In genomic region chr6:155448823-155449789, GRCh38 we compare ENCODE assay signal across 13 cellular contexts. TPM values are rescaled to one million over a fixed set of nuclear protein-coding genes. Genes with fewer than 3 reads are reported as not detected.
DNase-seq lines count a peak whose midpoint lies in the region; ATAC-seq and TF ChIP-seq lines count a peak whose summit lies in the region.
"Had no signal": no experiment of that assay in that cellular context is flagged by ENCODE, and none has a peak within 500 bp of the region (broad histone marks: within the 10 kb centered on the region; RNA-seq: fewer than 3 reads in every experiment).

No MANE protein-coding gene starts in this region.

- 48% methylated on average over 11 of the region's 11 CpGs for WGBS in hepatocyte (ENCODE audit: low lambda C conversion rate, missing lambda C conversion rate)

- no peaks in the 10 kb centered on the region for H3K79me2 ChIP-seq in hepatocyte

- H3K4me3 ChIP-seq in SK-N-MC (peak overlapping the region; percentile 26), mucosa of descending colon (no peak overlapping the region), hepatocyte (no peak overlapping the region)
- H3K4me3 ChIP-seq: lower lobe of right lung had no signal

- H3K27ac ChIP-seq in SK-N-MC (no peak overlapping the region), hepatocyte (no peak overlapping the region)
- H3K27ac ChIP-seq: lower lobe of right lung had no signal

- H3K4me1 ChIP-seq in mucosa of descending colon (ENCODE audit: low read depth) (no peaks in the 10 kb centered on the region), hepatocyte (ENCODE audit: insufficient read depth) (no peaks in the 10 kb centered on the region)

- no peak overlapping the region for H2AFZ ChIP-seq in hepatocyte

- H3K9me3 ChIP-seq in SK-N-MC (ENCODE audit: low read depth, low read length) = no peaks in the 10 kb centered on the region
- no peaks in the 10 kb centered on the region for H3K9me3 ChIP-seq in mucosa of descending colon
- no peaks in the 10 kb centered on the region for H3K9me3 ChIP-seq in hepatocyte (ENCODE audit: low read depth)
- H3K9me3 ChIP-seq: lower lobe of right lung had no signal

- H4K20me1 ChIP-seq in hepatocyte (ENCODE audit: insufficient read depth, poor library complexity, severe bottlenecking) = no peaks in the 10 kb centered on the region

- H3K36me3 Mint-ChIP-seq in activated naive CD4-positive, alpha-beta T cell treated with anti-CD3 and anti-CD28 coated beads for 36 hours (ENCODE audit: low read depth) = no peaks in the 10 kb centered on the region

- no peaks in the 10 kb centered on the region for H3K36me3 ChIP-seq in SK-N-MC (ENCODE audit: insufficient read depth, low read length)
- no peaks in the 10 kb centered on the region for H3K36me3 ChIP-seq in mucosa of descending colon (ENCODE audit: low read depth)
- no peaks in the 10 kb centered on the region for H3K36me3 ChIP-seq in hepatocyte (replicated peaks; ENCODE audit: insufficient read depth, low read depth)
- H3K36me3 ChIP-seq: lower lobe of right lung had no signal

- H3K27ac Mint-ChIP-seq in activated naive CD4-positive, alpha-beta T cell treated with anti-CD3 and anti-CD28 coated beads for 36 hours = no peak overlapping the region
- H3K27ac Mint-ChIP-seq: stimulated activated naive CD8-positive, alpha-beta T cell treated with anti-CD3 and anti-CD28 coated beads, Interleukin-15, Interleukin-2, amounts not matched to agents 100 ng/mL and 50 ng/mL, for 24 hours had no signal

- peak overlapping the region; percentile 29 for H3K9ac ChIP-seq in SK-N-MC (ENCODE audit: insufficient read length)

- intact Hi-C loops in mucosa of descending colon (cut with DNase I, micrococcal nuclease) = no loop called here
- intact Hi-C loops in activated naive CD4-positive, alpha-beta T cell treated with anti-CD3 and anti-CD28 coated beads for 36 hours (cut with micrococcal nuclease) = no loop called here

- H3K4me1 Mint-ChIP-seq in activated naive CD4-positive, alpha-beta T cell treated with anti-CD3 and anti-CD28 coated beads for 36 hours (ENCODE audit: low read depth) = peaks cover 25% of the 10 kb centered on the region

- H3K9me2 ChIP-seq in hepatocyte (replicated peaks; ENCODE audit: insufficient read depth) = no peaks in the 10 kb centered on the region

- H3K27me3 Mint-ChIP-seq in activated naive CD4-positive, alpha-beta T cell treated with anti-CD3 and anti-CD28 coated beads for 36 hours (ENCODE audit: low read depth) = no peaks in the 10 kb centered on the region

- no peak overlapping the region for H3K4me2 ChIP-seq in hepatocyte

- CTCF ChIA-PET in activated naive CD4-positive, alpha-beta T cell treated with anti-CD3 and anti-CD28 coated beads for 36 hours (lab: Charles Lee) = no interaction called here

- H3K4me3 Mint-ChIP-seq in activated naive CD4-positive, alpha-beta T cell treated with anti-CD3 and anti-CD28 coated beads for 36 hours = no peak overlapping the region
- H3K4me3 Mint-ChIP-seq: activated T-cell treated with anti-CD3 and anti-CD28 coated beads, Interleukin-2, amount 50 U/mL, for 4 hours; stimulated activated naive CD8-positive, alpha-beta T cell treated with anti-CD3 and anti-CD28 coated beads, Interleukin-15, Interleukin-2, amounts not matched to agents 100 ng/mL and 50 ng/mL, for 24 hours had no signal

- no peak for TF ChIP-seq CTCF in mucosa of descending colon (IDR thresholded peaks at IDR 0.05)
- no peak for TF ChIP-seq CTCF in hepatocyte (IDR thresholded peaks at IDR 0.05; ENCODE audit: poor library complexity)

- ATAC-seq in mucosa of descending colon (no peak), HG03196 (IDR thresholded peaks at IDR 0.05; ENCODE audit: unreplicated experiment) (no peak)
- ATAC-seq: activated T-cell treated with anti-CD3 and anti-CD28 coated beads, Interleukin-2, amount 50 U/mL, for 4 hours; lower lobe of right lung had no signal

- no peaks in the 10 kb centered on the region for H3K9me3 Mint-ChIP-seq in activated naive CD4-positive, alpha-beta T cell treated with anti-CD3 and anti-CD28 coated beads for 36 hours
- H3K9me3 Mint-ChIP-seq: activated T-cell treated with anti-CD3 and anti-CD28 coated beads, Interleukin-2, amount 50 U/mL, for 4 hours; stimulated activated naive CD8-positive, alpha-beta T cell treated with anti-CD3 and anti-CD28 coated beads, Interleukin-15, Interleukin-2, amounts not matched to agents 100 ng/mL and 50 ng/mL, for 24 hours had no signal

- DNase-seq in DMS79 treated with DMSO at 0.1 percent for 48 hours (lab: John Stamatoyannopoulos, UW) (peak; percentile 68), NCI-H1417 treated with DMSO at 0.1 percent for 48 hours (lab: John Stamatoyannopoulos, UW) (peak; percentile 53), SK-N-MC (ENCODE audit: low read depth, low spot score) (no peak), islet precursor cell (peak; percentile 67), mucosa of descending colon (no peak), hepatocyte (ENCODE audit: low spot score) (no peak)
- DNase-seq in activated naive CD4-positive, alpha-beta T cell treated with anti-CD3 and anti-CD28 coated beads for 36 hours = no peak
- DNase-seq: activated T-cell treated with anti-CD3 and anti-CD28 coated beads, Interleukin-2, amount 50 U/mL, for 4 hours; lower lobe of right lung; posterior cingulate gyrus; stimulated activated CD4-positive, alpha-beta T cell treated with anti-CD3 and anti-CD28 coated beads, Interleukin-4, amount 100 ng/mL, for 24 hours had no signal

- H3K27me3 ChIP-seq in hepatocyte = no peaks in the 10 kb centered on the region

RNA-seq across cellular contexts. Expression of gene NOX3, which starts 6.5 kb away (rescaled TPM):
- total RNA-seq in mucosa of descending colon (not detected), hepatocyte (not detected in 2 replicates)
- not detected for total RNA-seq in activated naive CD4-positive, alpha-beta T cell treated with anti-CD3 and anti-CD28 coated beads for 36 hours
- polyA plus RNA-seq in hepatocyte = not detected in 2 replicates
- total RNA-seq: activated T-cell treated with anti-CD3 and anti-CD28 coated beads, Interleukin-2, amount 50 U/mL, for 4 hours; lower lobe of right lung had no signal

Comparison
In these comparisons a context has a peak if more than half of its experiments do, and no peak if none do; other contexts are left out.
1. DNase-seq: peak in DMS79 treated with DMSO at 0.1 percent for 48 hours (single experiment), NCI-H1417 treated with DMSO at 0.1 percent for 48 hours (single experiment) and islet precursor cell (single experiment); none in SK-N-MC (single experiment), mucosa of descending colon (0 of 3), activated naive CD4-positive, alpha-beta T cell treated with anti-CD3 and anti-CD28 coated beads for 36 hours (single experiment) and hepatocyte (single experiment).